Comparison of ENCODE assay signal across 8 cellular contexts in genomic region chr15:75454471-75455418, GRCh38. TPM values are rescaled to one million over a fixed set of nuclear protein-coding genes. Genes with fewer than 3 reads are reported as not detected.
DNase-seq lines count a peak whose midpoint lies in the region; ATAC-seq, FAIRE-seq and TF ChIP-seq lines count a peak whose summit lies in the region.

No MANE protein-coding gene starts in this region.

- POLR2A ChIA-PET in activated CD4-positive, alpha-beta memory T cell treated with anti-CD3 and anti-CD28 coated beads for 36 hours (lab: Charles Lee), result interaction anchor here (0.6 to 7.3 kb wide), 23 partner anchors 8 to 914 kb away, joined by 3 to 86 read pairs (median 4); partner anchors contain the start of genes ARID3B, IMP3, MAN2C1 and PPCDC

- WGBS in ectodermal cell, 2 experiments, result 0% methylated on average over 117 of the region's 117 CpGs

- no peaks in the 10 kb centered on the region for H3K9me3 Mint-ChIP-seq in activated CD4-positive, alpha-beta memory T cell treated with anti-CD3 and anti-CD28 coated beads for 36 hours

- ATAC-seq in mucosa of descending colon, result no peak

- intact Hi-C loops in activated CD4-positive, alpha-beta memory T cell treated with anti-CD3 and anti-CD28 coated beads for 36 hours (cut with micrococcal nuclease), result loop anchor here (1.0 to 5.0 kb wide), 9 partner anchors 124 to 1543 kb away; partner anchors contain the start of genes ARID3B, C15orf39, IMP3 and PSTPIP1
- intact Hi-C loops in mucosa of descending colon (cut with DNase I, micrococcal nuclease), result loop anchor here in 1 of 2 donors (10.0 kb wide), 1 partner anchor 190 kb away; the partner anchor contains the start of genes IMP3 and SNX33

- peak overlapping the region; percentile 87 for H3K4me3 Mint-ChIP-seq in activated CD4-positive, alpha-beta memory T cell treated with anti-CD3 and anti-CD28 coated beads for 36 hours

- CTCF ChIA-PET in activated CD4-positive, alpha-beta memory T cell treated with anti-CD3 and anti-CD28 coated beads for 36 hours (lab: Charles Lee), result interaction anchor here (0.5 to 7.4 kb wide), 10 partner anchors 9 to 348 kb away, joined by 3 to 87 read pairs (median 4); partner anchors contain the start of genes IMP3, MAN2C1 and PTPN9

- peaks cover 18% of the 10 kb centered on the region for H3K4me1 Mint-ChIP-seq in activated CD4-positive, alpha-beta memory T cell treated with anti-CD3 and anti-CD28 coated beads for 36 hours (ENCODE audit: low read depth)

- TF ChIP-seq CTCF in GM12875 (IDR thresholded peaks at IDR 0.05; ENCODE audit: borderline replicate concordance, insufficient read depth, low read depth, low read length), result no peak
- TF ChIP-seq CTCF in mucosa of descending colon (IDR thresholded peaks at IDR 0.05), result no peak
- no peak for TF ChIP-seq CTCF in D721Med (IDR thresholded peaks at IDR 0.05; ENCODE audit: insufficient read depth, missing control alignments)

- H3K27me3 Mint-ChIP-seq in activated CD4-positive, alpha-beta memory T cell treated with anti-CD3 and anti-CD28 coated beads for 36 hours, result no peaks in the 10 kb centered on the region

- peak; percentile 74 for DNase-seq in NCI-H226
- DNase-seq in activated CD4-positive, alpha-beta memory T cell treated with anti-CD3 and anti-CD28 coated beads for 36 hours, result peak; percentile 87
- peak in 2 of 3 donors; percentile 84 to 89 for DNase-seq in mucosa of descending colon
- DNase-seq in stimulated activated CD8-positive, alpha-beta memory T cell treated with anti-CD3 and anti-CD28 coated beads, Interleukin-2, amount 100 ng/mL, for 48 hours (ENCODE audit: low read depth in 2 of 2), result peak; percentile 68 to 77
- no peak for DNase-seq in D721Med (ENCODE audit: insufficient read length, low spot score)
- DNase-seq in A172 (ENCODE audit: low spot score), result no peak

- H3K9me3 ChIP-seq in ectodermal cell (ENCODE audit: control insufficient read depth, low read length) (no peaks in the 10 kb centered on the region), mucosa of descending colon (no peaks in the 10 kb centered on the region)

- H3K36me3 ChIP-seq in ectodermal cell (ENCODE audit: control insufficient read depth, insufficient read depth, low read length) (no peaks in the 10 kb centered on the region), mucosa of descending colon (ENCODE audit: low read depth) (peaks cover 4% of the 10 kb centered on the region)

- H3K4me1 ChIP-seq in ectodermal cell (ENCODE audit: control insufficient read depth, insufficient read depth, low read length), result peaks cover 3% of the 10 kb centered on the region
- peaks cover 2% of the 10 kb centered on the region for H3K4me1 ChIP-seq in mucosa of descending colon (ENCODE audit: low read depth)

- no peaks in the 10 kb centered on the region for H3K27me3 ChIP-seq in ectodermal cell (ENCODE audit: control insufficient read depth, insufficient read depth, low read length, poor library complexity, severe bottlenecking)

- H3K36me3 Mint-ChIP-seq in activated CD4-positive, alpha-beta memory T cell treated with anti-CD3 and anti-CD28 coated beads for 36 hours, result no peaks in the 10 kb centered on the region

- peak overlapping the region; percentile 94 for H3K27ac Mint-ChIP-seq in activated CD4-positive, alpha-beta memory T cell treated with anti-CD3 and anti-CD28 coated beads for 36 hours

- H3K4me3 ChIP-seq in GM12875 (ENCODE audit: low read depth, low read length) (peak overlapping the region; percentile 77), ectodermal cell (ENCODE audit: insufficient read depth, low read depth, low read length) (peak overlapping the region; percentile 85), mucosa of descending colon (peak overlapping the region; percentile 75)

- FAIRE-seq in D721Med (lab: Jason Lieb, UNC), result no peak

- peak overlapping the region; percentile 52 for H3K27ac ChIP-seq in ectodermal cell (ENCODE audit: insufficient read depth, low read depth, low read length, poor library complexity, severe bottlenecking)

RNA-seq across cellular contexts. Expression of gene SIN3A, which starts 3.3 kb away (rescaled TPM):
- total RNA-seq in activated CD4-positive, alpha-beta memory T cell treated with anti-CD3 and anti-CD28 coated beads for 36 hours, result 10 to 100 TPM; 80.1 to 83.3 TPM
- 89.6 TPM for polyA plus RNA-seq in ectodermal cell (2013, experiment 1 of 4)
- polyA plus RNA-seq in ectodermal cell (2013, experiment 2 of 4), result 101 TPM
- 66.1 TPM for polyA plus RNA-seq in ectodermal cell (2013, experiment 3 of 4)
- 72.5 TPM for polyA plus RNA-seq in ectodermal cell (2013, experiment 4 of 4)
- 10 to 100 TPM; 52.6 to 75.3 (median 60.6) TPM for total RNA-seq in mucosa of descending colon
- 12.8 and 19.2 TPM in 2 replicates for total RNA-seq in A172 (2014; rRNA removed; shearing (Covaris generic))

Comparison
In these comparisons a context has a peak if more than half of its experiments do, and no peak if none do; other contexts are left out.
1. DNase-seq: peak in NCI-H226 (single experiment), activated CD4-positive, alpha-beta memory T cell treated with anti-CD3 and anti-CD28 coated beads for 36 hours (single experiment), mucosa of descending colon (2 of 3) and stimulated activated CD8-positive, alpha-beta memory T cell treated with anti-CD3 and anti-CD28 coated beads, Interleukin-2, amount 100 ng/mL, for 48 hours (2 of 2); none in D721Med (single experiment) and A172 (single experiment).
2. Peak in every context shown above with its lines, with median percentiles within 50 percentile points of each other: H3K4me3 ChIP-seq.